In the genomic region with DNA sequence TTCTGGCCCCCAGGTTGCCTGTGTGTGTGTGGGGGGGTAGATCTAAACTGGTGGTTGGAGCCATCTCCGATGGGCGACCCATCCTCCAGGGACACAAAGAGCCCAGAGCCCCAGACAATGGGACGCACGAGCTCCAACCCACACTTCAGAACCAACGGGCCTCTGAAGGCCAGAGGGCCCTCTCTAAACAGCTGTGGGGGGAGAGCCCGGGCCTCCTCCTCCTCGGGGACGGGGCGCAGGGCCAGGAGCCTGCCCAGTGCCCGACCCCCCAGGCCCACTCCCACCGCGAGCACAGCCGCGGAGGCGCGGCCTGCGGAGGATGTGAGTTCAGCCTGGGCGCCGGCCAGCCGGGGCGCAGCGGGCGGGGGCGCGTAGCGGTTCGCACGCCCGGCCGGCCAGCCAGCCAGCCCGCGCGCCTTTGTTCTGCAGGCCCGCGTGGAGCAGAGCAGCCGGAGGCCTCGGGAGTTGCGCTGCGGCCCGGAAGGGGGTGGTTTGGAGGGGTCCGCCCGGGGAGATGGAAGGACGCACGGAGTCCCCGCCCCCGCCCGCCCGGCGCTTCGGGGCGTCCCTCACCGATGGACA, we compare ENCODE assay signal across 1 cellular context.
TF ChIP-seq lines count a peak whose summit lies in the region.

No MANE protein-coding gene starts in this region.

TF ChIP-seq in GM23338, 12 proteins besides CTCF, POLR2A, EP300 and RAD21 (continued from another document):
- TF ChIP-seq, protein P1, sequence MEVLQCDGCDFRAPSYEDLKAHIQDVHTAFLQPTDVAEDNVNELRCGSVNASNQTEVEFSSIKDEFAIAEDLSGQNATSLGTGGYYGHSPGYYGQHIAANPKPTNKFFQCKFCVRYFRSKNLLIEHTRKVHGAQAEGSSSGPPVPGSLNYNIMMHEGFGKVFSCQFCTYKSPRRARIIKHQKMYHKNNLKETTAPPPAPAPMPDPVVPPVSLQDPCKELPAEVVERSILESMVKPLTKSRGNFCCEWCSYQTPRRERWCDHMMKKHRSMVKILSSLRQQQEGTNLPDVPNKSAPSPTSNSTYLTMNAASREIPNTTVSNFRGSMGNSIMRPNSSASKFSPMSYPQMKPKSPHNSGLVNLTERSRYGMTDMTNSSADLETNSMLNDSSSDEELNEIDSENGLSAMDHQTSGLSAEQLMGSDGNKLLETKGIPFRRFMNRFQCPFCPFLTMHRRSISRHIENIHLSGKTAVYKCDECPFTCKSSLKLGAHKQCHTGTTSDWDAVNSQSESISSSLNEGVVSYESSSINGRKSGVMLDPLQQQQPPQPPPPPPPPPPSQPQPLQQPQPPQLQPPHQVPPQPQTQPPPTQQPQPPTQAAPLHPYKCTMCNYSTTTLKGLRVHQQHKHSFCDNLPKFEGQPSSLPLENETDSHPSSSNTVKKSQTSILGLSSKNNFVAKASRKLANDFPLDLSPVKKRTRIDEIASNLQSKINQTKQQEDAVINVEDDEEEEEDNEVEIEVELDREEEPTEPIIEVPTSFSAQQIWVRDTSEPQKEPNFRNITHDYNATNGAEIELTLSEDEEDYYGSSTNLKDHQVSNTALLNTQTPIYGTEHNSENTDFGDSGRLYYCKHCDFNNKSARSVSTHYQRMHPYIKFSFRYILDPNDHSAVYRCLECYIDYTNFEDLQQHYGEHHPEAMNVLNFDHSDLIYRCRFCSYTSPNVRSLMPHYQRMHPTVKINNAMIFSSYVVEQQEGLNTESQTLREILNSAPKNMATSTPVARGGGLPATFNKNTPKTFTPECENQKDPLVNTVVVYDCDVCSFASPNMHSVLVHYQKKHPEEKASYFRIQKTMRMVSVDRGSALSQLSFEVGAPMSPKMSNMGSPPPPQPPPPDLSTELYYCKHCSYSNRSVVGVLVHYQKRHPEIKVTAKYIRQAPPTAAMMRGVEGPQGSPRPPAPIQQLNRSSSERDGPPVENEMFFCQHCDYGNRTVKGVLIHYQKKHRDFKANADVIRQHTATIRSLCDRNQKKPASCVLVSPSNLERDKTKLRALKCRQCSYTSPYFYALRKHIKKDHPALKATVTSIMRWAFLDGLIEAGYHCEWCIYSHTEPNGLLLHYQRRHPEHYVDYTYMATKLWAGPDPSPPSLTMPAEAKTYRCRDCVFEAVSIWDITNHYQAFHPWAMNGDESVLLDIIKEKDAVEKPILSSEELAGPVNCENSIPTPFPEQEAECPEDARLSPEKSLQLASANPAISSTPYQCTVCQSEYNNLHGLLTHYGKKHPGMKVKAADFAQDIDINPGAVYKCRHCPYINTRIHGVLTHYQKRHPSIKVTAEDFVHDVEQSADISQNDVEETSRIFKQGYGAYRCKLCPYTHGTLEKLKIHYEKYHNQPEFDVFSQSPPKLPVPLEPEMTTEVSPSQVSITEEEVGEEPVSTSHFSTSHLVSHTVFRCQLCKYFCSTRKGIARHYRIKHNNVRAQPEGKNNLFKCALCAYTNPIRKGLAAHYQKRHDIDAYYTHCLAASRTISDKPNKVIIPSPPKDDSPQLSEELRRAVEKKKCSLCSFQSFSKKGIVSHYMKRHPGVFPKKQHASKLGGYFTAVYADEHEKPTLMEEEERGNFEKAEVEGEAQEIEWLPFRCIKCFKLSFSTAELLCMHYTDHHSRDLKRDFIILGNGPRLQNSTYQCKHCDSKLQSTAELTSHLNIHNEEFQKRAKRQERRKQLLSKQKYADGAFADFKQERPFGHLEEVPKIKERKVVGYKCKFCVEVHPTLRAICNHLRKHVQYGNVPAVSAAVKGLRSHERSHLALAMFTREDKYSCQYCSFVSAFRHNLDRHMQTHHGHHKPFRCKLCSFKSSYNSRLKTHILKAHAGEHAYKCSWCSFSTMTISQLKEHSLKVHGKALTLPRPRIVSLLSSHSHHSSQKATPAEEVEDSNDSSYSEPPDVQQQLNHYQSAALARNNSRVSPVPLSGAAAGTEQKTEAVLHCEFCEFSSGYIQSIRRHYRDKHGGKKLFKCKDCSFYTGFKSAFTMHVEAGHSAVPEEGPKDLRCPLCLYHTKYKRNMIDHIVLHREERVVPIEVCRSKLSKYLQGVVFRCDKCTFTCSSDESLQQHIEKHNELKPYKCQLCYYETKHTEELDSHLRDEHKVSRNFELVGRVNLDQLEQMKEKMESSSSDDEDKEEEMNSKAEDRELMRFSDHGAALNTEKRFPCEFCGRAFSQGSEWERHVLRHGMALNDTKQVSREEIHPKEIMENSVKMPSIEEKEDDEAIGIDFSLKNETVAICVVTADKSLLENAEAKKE (CRISPR knock-in tag; IDR thresholded peaks at IDR 0.05), result no peak
- TF ChIP-seq ZNF114 (CRISPR knock-in tag; IDR thresholded peaks at IDR 0.05) (no peak), STAT1 (IDR thresholded peaks at IDR 0.05; ENCODE audit: unreplicated experiment) (no peak), EZH2phosphoT487 (IDR thresholded peaks at IDR 0.05; ENCODE audit: unreplicated experiment) (no peak), CREB1 (CRISPR knock-in tag; IDR thresholded peaks at IDR 0.05; ENCODE audit: low read depth) (no peak)
- TF ChIP-seq, protein P2, sequence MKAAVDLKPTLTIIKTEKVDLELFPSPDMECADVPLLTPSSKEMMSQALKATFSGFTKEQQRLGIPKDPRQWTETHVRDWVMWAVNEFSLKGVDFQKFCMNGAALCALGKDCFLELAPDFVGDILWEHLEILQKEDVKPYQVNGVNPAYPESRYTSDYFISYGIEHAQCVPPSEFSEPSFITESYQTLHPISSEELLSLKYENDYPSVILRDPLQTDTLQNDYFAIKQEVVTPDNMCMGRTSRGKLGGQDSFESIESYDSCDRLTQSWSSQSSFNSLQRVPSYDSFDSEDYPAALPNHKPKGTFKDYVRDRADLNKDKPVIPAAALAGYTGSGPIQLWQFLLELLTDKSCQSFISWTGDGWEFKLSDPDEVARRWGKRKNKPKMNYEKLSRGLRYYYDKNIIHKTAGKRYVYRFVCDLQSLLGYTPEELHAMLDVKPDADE (IDR thresholded peaks at IDR 0.05), result no peak
